Comparison of ENCODE assay signal across 20 cellular contexts in the genomic region with DNA sequence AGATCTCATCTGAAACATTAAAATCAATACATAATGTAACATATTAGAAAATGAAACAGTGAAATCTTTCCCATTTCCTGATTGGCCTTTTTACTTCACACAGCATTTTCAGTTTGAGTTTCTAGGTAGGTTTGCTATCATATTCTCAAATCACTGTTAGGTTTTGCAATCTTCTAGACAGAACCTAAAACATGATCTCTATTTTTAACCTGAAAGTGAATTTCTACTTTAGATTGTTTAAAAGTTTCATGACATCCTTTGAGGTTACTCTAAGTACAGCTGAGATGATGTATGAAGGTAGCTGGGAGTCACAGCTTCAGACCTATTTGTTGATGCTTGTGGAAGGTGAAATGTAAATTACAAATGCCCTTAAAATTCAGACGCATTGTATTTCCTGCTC.
"Had no signal": no experiment of that assay in that cellular context is flagged by ENCODE, and none has a peak within 500 bp of the region (broad histone marks: within the 10 kb centered on the region; RNA-seq: fewer than 3 reads in every experiment).

No MANE protein-coding gene starts in this region.

- H3K9me3 ChIP-seq: breast epithelium, lower lobe of right lung, right lobe of liver, tibial artery had no signal

- H3K9ac ChIP-seq: parathyroid adenoma had no signal

- H3K4me3 ChIP-seq: breast epithelium, lower lobe of right lung, right lobe of liver, skin epidermis, tibial artery had no signal

- H3K36me3 ChIP-seq: breast epithelium, lower lobe of right lung, right lobe of liver, tibial artery had no signal

- H3K27me3 ChIP-seq: breast epithelium, foreskin keratinocyte, right lobe of liver, tibial artery had no signal

- H2AFZ ChIP-seq: parathyroid adenoma had no signal

- H3K27ac ChIP-seq: breast epithelium, foreskin keratinocyte, lower lobe of right lung, parathyroid adenoma, right lobe of liver, skin epidermis, tibial artery had no signal

- H3K4me1 ChIP-seq: breast epithelium, foreskin keratinocyte, lower lobe of right lung, parathyroid adenoma, right lobe of liver, tibial artery had no signal

- ATAC-seq: foreskin keratinocyte; left lobe of liver; lower lobe of right lung; right lobe of liver; stimulated activated effector memory CD8-positive, alpha-beta T cell treated with anti-CD3 and anti-CD28 coated beads, Interleukin-12 subunit alpha, Interleukin-12 subunit beta, amount 100 ng/mL, for 72 hours; stimulated activated naive CD8-positive, alpha-beta T cell treated with anti-CD3 and anti-CD28 coated beads, Interleukin-15, amount 100 ng/mL, for 72 hours had no signal

- H3K79me2 ChIP-seq: parathyroid adenoma had no signal

- DNase-seq: activated CD4-positive, alpha-beta T cell treated with anti-CD3 and anti-CD28 coated beads for 4 hours; activated CD4-positive, alpha-beta T cell treated with anti-CD3 and anti-CD28 coated beads, Interleukin-2, amount 50 U/mL, for 48 hours; activated CD4-positive, CD25-positive, alpha-beta regulatory T cell; activated naive CD4-positive, alpha-beta T cell treated with Interleukin-2 at 50 U/mL for 16 hours; activated naive CD8-positive, alpha-beta T cell treated with anti-CD3 and anti-CD28 coated beads for 36 hours; activated T-cell treated with anti-CD3 and anti-CD28 coated beads, Interleukin-2, amount 50 U/mL, for 48 hours; effector memory CD4-positive, alpha-beta T cell; foreskin keratinocyte; lower lobe of right lung; naive B cell; nucleus accumbens; right lobe of liver; stimulated activated CD4-positive, alpha-beta T cell treated with anti-CD3 and anti-CD28 coated beads, Interleukin-2, amount 100 ng/mL, for 24 hours; stimulated activated naive CD8-positive, alpha-beta T cell treated with anti-CD3 and anti-CD28 coated beads, Interleukin-15, amount 100 ng/mL, for 72 hours; tibial artery had no signal
